ENCODE assay signal across 16 cellular contexts in genomic region chr15:74314897-74315438, GRCh38. TPM values are rescaled to one million over a fixed set of nuclear protein-coding genes. Genes with fewer than 3 reads are reported as not detected.
DNase-seq lines count a peak whose midpoint lies in the region; ATAC-seq and TF ChIP-seq lines count a peak whose summit lies in the region.
"Had no signal": no experiment of that assay in that cellular context is flagged by ENCODE, and none has a peak within 500 bp of the region (broad histone marks: within the 10 kb centered on the region; RNA-seq: fewer than 3 reads in every experiment).

No MANE protein-coding gene starts in this region.

- intact Hi-C loops in activated CD8-positive, alpha-beta T cell treated with anti-CD3 and anti-CD28 coated beads for 36 hours (cut with micrococcal nuclease) = loop anchor here (10.0 kb wide), 1 partner anchor 340 kb away; no protein-coding TSS in a partner anchor

- peaks cover 34% of the 10 kb centered on the region for H3K4me1 ChIP-seq in stomach smooth muscle (ENCODE audit: control insufficient read depth, insufficient read depth, low read length)
- H3K4me1 ChIP-seq: Caco-2 had no signal

- H3K36me3 ChIP-seq in stomach smooth muscle (ENCODE audit: control insufficient read depth in 2 of 2, insufficient read depth in 2 of 2, low read length in 2 of 2) = no peaks in the 10 kb centered on the region
- H3K36me3 ChIP-seq: upper lobe of left lung had no signal

- peak overlapping the region; percentile 65 for H3K4me3 Mint-ChIP-seq in activated CD8-positive, alpha-beta T cell treated with anti-CD3 and anti-CD28 coated beads for 36 hours
- peak overlapping the region; percentile 9 to 31 for H3K4me3 Mint-ChIP-seq in effector memory CD8-positive, alpha-beta T cell
- H3K4me3 Mint-ChIP-seq: neural crest cell had no signal

- no peak overlapping the region for H3K9ac ChIP-seq in stomach smooth muscle (ENCODE audit: low read length in 2 of 2)

- H3K4me1 Mint-ChIP-seq in activated CD8-positive, alpha-beta T cell treated with anti-CD3 and anti-CD28 coated beads for 36 hours (ENCODE audit: low read depth) = peaks cover 61% of the 10 kb centered on the region
- H3K4me1 Mint-ChIP-seq in effector memory CD8-positive, alpha-beta T cell (ENCODE audit: low read depth in 2 of 2) = peaks cover 10 to 15% of the 10 kb centered on the region in 2 donors

- no peaks in the 10 kb centered on the region for H3K27me3 Mint-ChIP-seq in activated CD8-positive, alpha-beta T cell treated with anti-CD3 and anti-CD28 coated beads for 36 hours
- H3K27me3 Mint-ChIP-seq in effector memory CD8-positive, alpha-beta T cell = peaks cover 0 to 12% of the 10 kb centered on the region in 2 donors

- peak; percentile 68 for ATAC-seq in activated CD8-positive, alpha-beta T cell treated with anti-CD3 and anti-CD28 coated beads for 36 hours
- peak; percentile 17 for ATAC-seq in effector memory CD8-positive, alpha-beta T cell (replicated peaks)
- ATAC-seq in GM21619 (IDR thresholded peaks at IDR 0.05; ENCODE audit: unreplicated experiment) = no peak
- ATAC-seq: Panc1 had no signal

- CTCF ChIA-PET in activated CD8-positive, alpha-beta T cell treated with anti-CD3 and anti-CD28 coated beads for 36 hours (lab: Charles Lee) = interaction anchor here (1.2 to 1.6 kb wide), 3 partner anchors 8 to 186 kb away, joined by 4 read pairs; no protein-coding TSS in a partner anchor

- peak overlapping the region; percentile 84 for H3K27ac Mint-ChIP-seq in activated CD8-positive, alpha-beta T cell treated with anti-CD3 and anti-CD28 coated beads for 36 hours
- peak overlapping the region; percentile 57 to 62 for H3K27ac Mint-ChIP-seq in effector memory CD8-positive, alpha-beta T cell

- H3K27me3 ChIP-seq in stomach smooth muscle (ENCODE audit: control insufficient read depth in 1 of 2, insufficient read depth in 2 of 2, low read length in 2 of 2) = peaks cover 2 to 3% of the 10 kb centered on the region in 2 donors
- H3K27me3 ChIP-seq: upper lobe of left lung had no signal

- H3K9me3 Mint-ChIP-seq in activated CD8-positive, alpha-beta T cell treated with anti-CD3 and anti-CD28 coated beads for 36 hours = no peaks in the 10 kb centered on the region
- no peaks in the 10 kb centered on the region for H3K9me3 Mint-ChIP-seq in effector memory CD8-positive, alpha-beta T cell
- H3K9me3 Mint-ChIP-seq: neural crest cell had no signal

- no peak for TF ChIP-seq CTCF in activated CD8-positive, alpha-beta T cell treated with anti-CD3 and anti-CD28 coated beads for 36 hours (IDR thresholded peaks at IDR 0.05)

- POLR2A ChIA-PET in activated CD8-positive, alpha-beta T cell treated with anti-CD3 and anti-CD28 coated beads for 36 hours (lab: Charles Lee) = interaction anchor here (0.6 to 1.5 kb wide), 3 partner anchors 11 to 187 kb away, joined by 4 read pairs; no protein-coding TSS in a partner anchor

- H3K9me3 ChIP-seq in stomach smooth muscle (ENCODE audit: control insufficient read depth in 2 of 2, low read length in 2 of 2) = no peaks in the 10 kb centered on the region
- H3K9me3 ChIP-seq: Caco-2, upper lobe of left lung had no signal

- H3K36me3 Mint-ChIP-seq in activated CD8-positive, alpha-beta T cell treated with anti-CD3 and anti-CD28 coated beads for 36 hours (ENCODE audit: low read depth) = no peaks in the 10 kb centered on the region
- H3K36me3 Mint-ChIP-seq in effector memory CD8-positive, alpha-beta T cell (ENCODE audit: insufficient read depth) = peaks cover 5% of the 10 kb centered on the region

- no peak overlapping the region for H3K4me3 ChIP-seq in stomach smooth muscle (ENCODE audit: low read length in 2 of 2)
- H3K4me3 ChIP-seq: dorsolateral prefrontal cortex, upper lobe of left lung had no signal

- peak; percentile 33 for DNase-seq in stimulated activated CD4-positive, alpha-beta T cell treated with anti-CD3 and anti-CD28 coated beads, Interleukin-15, amount 100 ng/mL, for 24 hours
- no peak for DNase-seq in stimulated activated CD4-positive, alpha-beta T cell treated with anti-CD3 and anti-CD28 coated beads, Interleukin-4, amount 100 ng/mL, for 1 hour
- peak; percentile 84 for DNase-seq in activated CD8-positive, alpha-beta T cell treated with anti-CD3 and anti-CD28 coated beads for 36 hours
- DNase-seq in effector memory CD8-positive, alpha-beta T cell = no peak
- no peak for DNase-seq in DMS79 treated with DMSO at 0.1 percent for 48 hours (lab: John Stamatoyannopoulos, UW)
- no peak for DNase-seq in NCI-H748 treated with DMSO at 0.1 percent for 48 hours (lab: John Stamatoyannopoulos, UW)
- DNase-seq: Caco-2, dorsolateral prefrontal cortex, GOT3, hypothalamus had no signal

- H3K27ac ChIP-seq in stomach smooth muscle (ENCODE audit: low read length) = peak overlapping the region; percentile 24
- H3K27ac ChIP-seq: dorsolateral prefrontal cortex, upper lobe of left lung had no signal

RNA-seq across cellular contexts. Expression of gene CYP11A1, which starts 52.5 kb away (rescaled TPM):
- total RNA-seq in activated CD8-positive, alpha-beta T cell treated with anti-CD3 and anti-CD28 coated beads for 36 hours = under 1 TPM; 0.29 to 0.31 TPM
- total RNA-seq: Caco-2, MCF 10A had no signal

Comparison
In these comparisons a context has a peak if more than half of its experiments do, and no peak if none do; other contexts are left out.
1. DNase-seq: peak in stimulated activated CD4-positive, alpha-beta T cell treated with anti-CD3 and anti-CD28 coated beads, Interleukin-15, amount 100 ng/mL, for 24 hours (single experiment) and activated CD8-positive, alpha-beta T cell treated with anti-CD3 and anti-CD28 coated beads for 36 hours (single experiment); none in stimulated activated CD4-positive, alpha-beta T cell treated with anti-CD3 and anti-CD28 coated beads, Interleukin-4, amount 100 ng/mL, for 1 hour (single experiment), effector memory CD8-positive, alpha-beta T cell (0 of 3), DMS79 treated with DMSO at 0.1 percent for 48 hours (single experiment) and NCI-H748 treated with DMSO at 0.1 percent for 48 hours (single experiment).